In genomic region chr20:3203315-3204123, GRCh38 we compare ENCODE assay signal across 1 cellular context.
A peak's percentile ranks its signal among the peaks of the same experiment; 100 is the strongest.
TF ChIP-seq lines count a peak whose summit lies in the region.

No MANE protein-coding gene starts in this region.

TF ChIP-seq in HepG2, 621 proteins besides CTCF, POLR2A, EP300 and RAD21 (continued from another document and continues in another):
- TF ChIP-seq MBD4 (IDR thresholded peaks at IDR 0.05; ENCODE audit: borderline replicate concordance, low read length) (no peak), SMAD1 (CRISPR knock-in tag; IDR thresholded peaks at IDR 0.05; ENCODE audit: borderline replicate concordance, low read depth) (no peak), DR1 (CRISPR knock-in tag; IDR thresholded peaks at IDR 0.05) (0 out of 2 replicates have a peak, but pooled peaks have one; percentile 50), ZBTB20 (CRISPR knock-in tag; IDR thresholded peaks at IDR 0.05; ENCODE audit: borderline replicate concordance, low read depth) (peak; percentile 67; the same call in 1 of the 2 replicates), NFIC (IDR thresholded peaks at IDR 0.05; ENCODE audit: low read length) (no peak; the same call in 1 of the 2 replicates), NR1H2 (CRISPR knock-in tag; IDR thresholded peaks at IDR 0.05; ENCODE audit: borderline replicate concordance, low read depth) (no peak), ZNF121 (CRISPR knock-in tag; IDR thresholded peaks at IDR 0.05) (no peak), ZNF546 (CRISPR knock-in tag; conservative IDR thresholded peaks at IDR 0.05) (no peak), ZNF670 (CRISPR knock-in tag; IDR thresholded peaks at IDR 0.05; ENCODE audit: borderline replicate concordance) (peak; percentile 83; the same call in 1 of the 2 replicates), TCF7 (IDR thresholded peaks at IDR 0.05; ENCODE audit: low read depth) (no peak), ZNF790 (CRISPR knock-in tag; IDR thresholded peaks at IDR 0.05; ENCODE audit: borderline replicate concordance) (no peak), MAFG (CRISPR knock-in tag; IDR thresholded peaks at IDR 0.05) (no peak), ZNF101 (CRISPR knock-in tag; IDR thresholded peaks at IDR 0.05; ENCODE audit: borderline replicate concordance, low read depth) (no peak), FOXA3 (CRISPR knock-in tag; IDR thresholded peaks at IDR 0.05) (peak; percentile 20; the same call in 1 of the 2 replicates), TMF1 (CRISPR knock-in tag; IDR thresholded peaks at IDR 0.05; ENCODE audit: low read depth) (0 out of 2 replicates have a peak, but pooled peaks have one; percentile 6), EHMT2 (IDR thresholded peaks at IDR 0.05; ENCODE audit: borderline replicate concordance, low read depth, low read length) (no peak), ZNF205 (CRISPR knock-in tag; IDR thresholded peaks at IDR 0.05) (no peak), RBM39 (IDR thresholded peaks at IDR 0.05; ENCODE audit: low read depth, low read length, poor library complexity, severe bottlenecking) (no peak), PHF5A (CRISPR knock-in tag; IDR thresholded peaks at IDR 0.05; ENCODE audit: low read depth, unreplicated experiment) (no peak), KDM5B (CRISPR knock-in tag; IDR thresholded peaks at IDR 0.05; ENCODE audit: borderline replicate concordance) (peak; percentile 69), SRF (IDR thresholded peaks at IDR 0.05; ENCODE audit: low read depth, low read length) (no peak), ZBTB37 (CRISPR knock-in tag; IDR thresholded peaks at IDR 0.05) (peak; percentile 79; the same call in 1 of the 2 replicates), NR0B2 (CRISPR knock-in tag; IDR thresholded peaks at IDR 0.05) (peak; percentile 85), HOXA9 (CRISPR knock-in tag; IDR thresholded peaks at IDR 0.05; ENCODE audit: borderline replicate concordance) (peak; percentile 76; the same call in 1 of the 2 replicates), ZNF724P (CRISPR knock-in tag; IDR thresholded peaks at IDR 0.05; ENCODE audit: borderline replicate concordance) (no peak), REXO4 (CRISPR knock-in tag; IDR thresholded peaks at IDR 0.05; ENCODE audit: borderline replicate concordance) (no peak), ZNF629 (CRISPR knock-in tag; conservative IDR thresholded peaks at IDR 0.05) (no peak), FOXO1 (CRISPR knock-in tag; IDR thresholded peaks at IDR 0.05) (no peak; the same call in 1 of the 2 replicates), GLMP (CRISPR knock-in tag; IDR thresholded peaks at IDR 0.05; ENCODE audit: borderline replicate concordance) (no peak), CENPBD1 (CRISPR knock-in tag; IDR thresholded peaks at IDR 0.05; ENCODE audit: borderline replicate concordance, low read depth) (peak; percentile 37; the same call in 1 of the 2 replicates), ZNF317 (CRISPR knock-in tag; IDR thresholded peaks at IDR 0.05) (0 out of 2 replicates have a peak, but pooled peaks have one; percentile 83), ZNF350 (CRISPR knock-in tag; IDR thresholded peaks at IDR 0.05; ENCODE audit: borderline replicate concordance, low read depth) (peak; percentile 41; the same call in 1 of the 2 replicates), SOX13 (IDR thresholded peaks at IDR 0.05) (no peak), SOX13 (CRISPR knock-in tag; conservative IDR thresholded peaks at IDR 0.05 in 1 of 2, IDR thresholded peaks at IDR 0.05 in 1 of 2) (no peak), PLRG1 (conservative IDR thresholded peaks at IDR 0.05) (no peak), TSC22D2 (CRISPR knock-in tag; IDR thresholded peaks at IDR 0.05; ENCODE audit: borderline replicate concordance) (no peak; the same call in 1 of the 2 replicates), ZMYM3 (CRISPR knock-in tag; IDR thresholded peaks at IDR 0.05) (no peak), GPBP1L1 (CRISPR knock-in tag; IDR thresholded peaks at IDR 0.05) (no peak), SYNCRIP (IDR thresholded peaks at IDR 0.05; ENCODE audit: insufficient read depth, low read depth, low read length) (no peak), RFXANK (CRISPR knock-in tag; IDR thresholded peaks at IDR 0.05) (no peak), PPARG (CRISPR knock-in tag; conservative IDR thresholded peaks at IDR 0.05) (no peak), MYPOP (CRISPR knock-in tag; IDR thresholded peaks at IDR 0.05) (no peak; the same call in 1 of the 2 replicates), FOXP4 (CRISPR knock-in tag; IDR thresholded peaks at IDR 0.05) (peak; percentile 2), ARNT (IDR thresholded peaks at IDR 0.05) (no peak), ZNF3 (CRISPR knock-in tag; IDR thresholded peaks at IDR 0.05) (no peak; the same call in 1 of the 2 replicates), SNRNP70 (IDR thresholded peaks at IDR 0.05; ENCODE audit: low read depth, low read length) (no peak), HES4 (CRISPR knock-in tag; IDR thresholded peaks at IDR 0.05; ENCODE audit: borderline replicate concordance) (no peak; the same call in 1 of the 2 replicates), ZBTB49 (CRISPR knock-in tag; IDR thresholded peaks at IDR 0.05; ENCODE audit: borderline replicate concordance) (no peak), ZNF280B (CRISPR knock-in tag; IDR thresholded peaks at IDR 0.05; ENCODE audit: borderline replicate concordance) (peak; percentile 82), ZNF782 (CRISPR knock-in tag; IDR thresholded peaks at IDR 0.05; ENCODE audit: borderline replicate concordance) (no peak), RARA (CRISPR knock-in tag; IDR thresholded peaks at IDR 0.05) (no peak), LCORL (IDR thresholded peaks at IDR 0.05) (no peak), LCORL (CRISPR knock-in tag; IDR thresholded peaks at IDR 0.05) (no peak), ZSCAN9 (CRISPR knock-in tag; IDR thresholded peaks at IDR 0.05; ENCODE audit: borderline replicate concordance) (no peak), BRD4 (CRISPR knock-in tag; IDR thresholded peaks at IDR 0.05) (peak; percentile 35; the same call in 1 of the 2 replicates), HMG20A (CRISPR knock-in tag; IDR thresholded peaks at IDR 0.05; ENCODE audit: borderline replicate concordance) (no peak), HOXA7 (CRISPR knock-in tag; IDR thresholded peaks at IDR 0.05) (peak; percentile 82; the same call in 1 of the 2 replicates), ZBTB34 (CRISPR knock-in tag; IDR thresholded peaks at IDR 0.05) (no peak), ZNF839 (CRISPR knock-in tag; IDR thresholded peaks at IDR 0.05; ENCODE audit: borderline replicate concordance) (no peak; the same call in none of the 2 replicates), KMT2B (CRISPR knock-in tag; IDR thresholded peaks at IDR 0.05) (no peak), IRF1 (CRISPR knock-in tag; IDR thresholded peaks at IDR 0.05; ENCODE audit: low read depth) (no peak)
